ENCODE assay signal across 8 cellular contexts in the genomic region with DNA sequence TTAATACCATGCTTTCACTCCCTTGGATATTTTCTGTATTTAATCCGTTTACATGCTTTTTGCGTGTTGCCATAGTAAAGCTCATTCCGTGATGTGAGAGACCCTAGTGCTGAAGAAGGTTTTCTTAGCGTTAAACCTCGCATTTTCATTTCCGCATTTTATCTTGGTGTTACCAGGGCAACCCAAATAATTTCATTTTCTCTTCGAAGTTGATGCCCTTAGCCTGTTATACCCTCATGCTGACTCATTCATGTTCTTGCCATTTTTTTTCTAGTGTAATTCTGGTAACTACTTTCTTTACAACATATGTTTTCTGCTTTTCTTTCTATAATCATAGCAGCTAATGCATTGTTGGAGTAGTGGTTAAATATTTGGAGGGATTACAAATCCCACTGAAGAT. TPM values are rescaled to one million over a fixed set of nuclear protein-coding genes. Genes with fewer than 3 reads are reported as not detected.
DNase-seq lines count a peak whose midpoint lies in the region; ATAC-seq and TF ChIP-seq lines count a peak whose summit lies in the region.

No MANE protein-coding gene starts in this region.

- H3K4me1 ChIP-seq in mammary epithelial cell (ENCODE audit: insufficient read depth, low read length) (peaks cover 22% of the 10 kb centered on the region), hepatocyte (ENCODE audit: insufficient read depth) (no peaks in the 10 kb centered on the region)

- H3K27ac ChIP-seq in mammary epithelial cell (ENCODE audit: insufficient read depth, low read depth, low read length) (no peak overlapping the region), hepatocyte (no peak overlapping the region)

- H3K27me3 ChIP-seq in mammary epithelial cell (ENCODE audit: insufficient read depth, low read length) (no peaks in the 10 kb centered on the region), hepatocyte (no peaks in the 10 kb centered on the region)

- DNase-seq in LHCN-M2 (ENCODE audit: low read depth) (peak; percentile 19), fibroblast of the aortic adventitia (ENCODE audit: low read depth) (peak; percentile 58), NCI-H128 (lab: John Stamatoyannopoulos, UW; ENCODE audit: unreplicated experiment) (no peak), cerebellar cortex (ENCODE audit: low spot score) (no peak), mammary epithelial cell (no peak), hepatocyte (ENCODE audit: low spot score) (no peak)

- dilution Hi-C loops in mammary epithelial cell (cut with HindIII; ENCODE audit: low sequenced_read_pairs), result no loop called here

- H3K9me2 ChIP-seq in hepatocyte (replicated peaks; ENCODE audit: insufficient read depth), result no peaks in the 10 kb centered on the region

- no peaks in the 10 kb centered on the region for H4K20me1 ChIP-seq in mammary epithelial cell (ENCODE audit: insufficient read depth, low read length)
- H4K20me1 ChIP-seq in hepatocyte (ENCODE audit: insufficient read depth, poor library complexity, severe bottlenecking), result no peaks in the 10 kb centered on the region

- H3K4me3 ChIP-seq in fibroblast of the aortic adventitia (ENCODE audit: low read depth, low read length), result peak overlapping the region; percentile 6
- H3K4me3 ChIP-seq in mammary epithelial cell (replicated peaks in 1 of 3; ENCODE audit: insufficient read depth in 1 of 3, low read depth in 2 of 3, low read length in 3 of 3), result no peak overlapping the region
- no peak overlapping the region for H3K4me3 ChIP-seq in hepatocyte

- intact Hi-C loops in mammary epithelial cell (cut with micrococcal nuclease), result no loop called here

- in situ Hi-C loops in mammary epithelial cell (cut with MboI; ENCODE audit: low sequenced_read_pairs in 2 of 2), result no loop called here

- no peaks in the 10 kb centered on the region for H3K36me3 ChIP-seq in mammary epithelial cell (ENCODE audit: insufficient read depth, low read length)
- no peaks in the 10 kb centered on the region for H3K36me3 ChIP-seq in hepatocyte (replicated peaks; ENCODE audit: insufficient read depth, low read depth)

- H2AFZ ChIP-seq in mammary epithelial cell (ENCODE audit: low read depth, low read length) (no peak overlapping the region), hepatocyte (no peak overlapping the region)

- H3K9ac ChIP-seq in mammary epithelial cell (ENCODE audit: insufficient read depth, low read length), result no peak overlapping the region

- WGBS in mammary epithelial cell (ENCODE audit: low coverage, missing lambda C conversion rate), result 93% methylated on average over 7 of the region's 7 CpGs
- WGBS in hepatocyte (ENCODE audit: low lambda C conversion rate, missing lambda C conversion rate), result 95% methylated on average over 7 of the region's 7 CpGs

- peaks cover 80% of the 10 kb centered on the region for H3K79me2 ChIP-seq in mammary epithelial cell (ENCODE audit: insufficient read depth, low read length)
- H3K79me2 ChIP-seq in hepatocyte, result no peaks in the 10 kb centered on the region

- H3K4me2 ChIP-seq in mammary epithelial cell (ENCODE audit: insufficient read depth, low read depth, low read length), result no peak overlapping the region
- no peak overlapping the region for H3K4me2 ChIP-seq in hepatocyte

- BruUV-seq in mammary epithelial cell (replicated peaks; lab: Mats Ljungman, UMichigan), result no TSS peak

- TF ChIP-seq CTCF in fibroblast of the aortic adventitia (IDR thresholded peaks at IDR 0.05; ENCODE audit: insufficient read depth, low read length) (no peak), mammary epithelial cell (conservative IDR thresholded peaks at IDR 0.05 in 1 of 2, IDR thresholded peaks at IDR 0.05 in 1 of 2; ENCODE audit: extremely low read depth in 1 of 2, insufficient read depth in 1 of 2, low read depth in 1 of 2, low read length in 2 of 2) (no peak), hepatocyte (IDR thresholded peaks at IDR 0.05; ENCODE audit: poor library complexity) (no peak)

- CTCF ChIA-PET in mammary epithelial cell (lab: Charles Lee; ENCODE audit: low non-redundant PET), result no interaction called here

- ATAC-seq in GM18498 (IDR thresholded peaks at IDR 0.05; ENCODE audit: unreplicated experiment), result peak; percentile 97
- ATAC-seq in GM21529 (IDR thresholded peaks at IDR 0.05; ENCODE audit: unreplicated experiment), result peak; percentile 97

- H3K9me3 ChIP-seq in mammary epithelial cell (replicated peaks; ENCODE audit: insufficient read depth, low read length) (no peaks in the 10 kb centered on the region), hepatocyte (ENCODE audit: low read depth) (no peaks in the 10 kb centered on the region)

RNA-seq across cellular contexts. Expression of a gene that starts 37.2 kb away (rescaled TPM):
- 4.8 and 5.7 TPM in 2 replicates for total RNA-seq in LHCN-M2 (2014; rRNA removed)
- polyA plus RNA-seq in LHCN-M2 (2012), result 0.77 TPM
- 6.0 and 25.3 TPM in 2 replicates for total RNA-seq in fibroblast of the aortic adventitia (ENCODE audit: low replicate concordance)
- 10 to 100 TPM in 1 of 2 donors, 1 to 10 TPM in 1; 6.5 to 17.2 TPM for total RNA-seq in mammary epithelial cell
- polyA plus RNA-seq in mammary epithelial cell, result 12.7 TPM
- polyA minus RNA-seq in mammary epithelial cell, result 10.6 TPM
- 1.0 and 1.5 TPM in 2 replicates for total RNA-seq in hepatocyte
- polyA plus RNA-seq in hepatocyte, result 0.70 and 1.1 TPM in 2 replicates

Comparison
In these comparisons a context has a peak if more than half of its experiments do, and no peak if none do; other contexts are left out.
1. DNase-seq: peak in LHCN-M2 (single experiment) and fibroblast of the aortic adventitia (single experiment); none in NCI-H128 (single experiment), cerebellar cortex (single experiment), mammary epithelial cell (single experiment) and hepatocyte (single experiment).